In the genomic region with DNA sequence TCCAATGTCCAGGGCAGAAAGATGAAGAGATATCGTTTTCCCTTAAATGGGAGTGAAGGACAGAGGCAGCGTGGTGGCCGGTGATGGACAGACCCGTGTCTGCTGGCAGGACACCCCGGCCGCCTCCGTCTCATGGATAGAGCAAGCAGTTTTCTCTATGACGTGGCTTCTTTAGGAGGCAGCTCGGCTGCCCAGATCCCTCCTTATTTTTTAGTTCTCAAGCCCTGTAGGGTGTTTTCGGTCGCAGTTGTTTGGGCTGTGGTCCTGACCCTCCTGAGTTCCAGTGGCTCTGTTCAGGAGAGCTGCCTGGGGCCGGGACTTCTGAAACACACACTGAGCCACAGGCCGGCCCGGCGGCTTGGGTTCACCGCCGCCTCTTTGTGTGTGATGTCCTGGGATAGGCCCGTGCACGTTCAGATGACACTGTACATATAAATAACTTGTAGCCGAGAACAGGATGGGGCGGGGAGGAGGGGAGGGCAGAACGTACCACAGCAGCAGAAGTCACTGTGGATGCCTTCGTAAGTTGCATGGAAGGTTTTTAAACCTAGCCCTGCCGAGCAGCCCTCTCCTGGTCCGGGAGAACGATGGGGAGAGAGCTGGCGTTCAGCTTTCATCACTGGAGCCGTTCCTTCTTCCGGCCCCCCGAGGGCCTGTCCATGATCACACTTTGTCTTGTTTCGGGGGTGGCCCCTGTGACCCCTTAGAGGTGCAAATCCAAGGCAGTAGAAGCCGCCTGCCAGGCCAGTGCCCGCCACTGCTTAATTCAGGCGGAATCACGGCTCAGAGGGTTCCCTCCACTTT, we compare ENCODE assay signal across 8 cellular contexts.
A peak's percentile ranks its signal among the peaks of the same experiment; 100 is the strongest.
DNase-seq lines count a peak whose midpoint lies in the region; ATAC-seq and TF ChIP-seq lines count a peak whose summit lies in the region.

No MANE protein-coding gene starts in this region.

- H3K27me3 ChIP-seq in BLaER1 (no peaks in the 10 kb centered on the region), right lobe of liver (no peaks in the 10 kb centered on the region), stomach smooth muscle (ENCODE audit: control insufficient read depth in 1 of 2, insufficient read depth in 2 of 2, low read length in 2 of 2) (peaks cover 0 to 8% of the 10 kb centered on the region in 2 donors)

- H3K9me3 ChIP-seq in BLaER1 (no peaks in the 10 kb centered on the region), right lobe of liver (no peaks in the 10 kb centered on the region), stomach smooth muscle (ENCODE audit: control insufficient read depth in 2 of 2, low read length in 2 of 2) (no peaks in the 10 kb centered on the region)

- H3K27ac ChIP-seq in BLaER1, result peak overlapping the region; percentile 93
- H3K27ac ChIP-seq in right lobe of liver, result peak overlapping the region; percentile 78 to 91 (median 83)
- peak overlapping the region; percentile 53 for H3K27ac ChIP-seq in stomach smooth muscle (ENCODE audit: low read length)

- DNase-seq in RPMI7951 (ENCODE audit: low read depth), result peak; percentile 82
- DNase-seq in astrocyte of the spinal cord (ENCODE audit: low read depth, low spot score), result peak; percentile 57
- DNase-seq in right lobe of liver, result peak in 1 of 3 donors; percentile 43
- no peak for DNase-seq in hypothalamus (lab: John Stamatoyannopoulos, UW)

- WGBS in right lobe of liver (ENCODE audit: insufficient coverage, low coverage, low lambda C conversion rate, missing lambda C conversion rate), result 74% methylated on average over 15 of the region's 35 CpGs

- H3K4me2 ChIP-seq in BLaER1, result peak overlapping the region; percentile 92

- no peaks in the 10 kb centered on the region for H3K36me3 ChIP-seq in BLaER1
- H3K36me3 ChIP-seq in right lobe of liver, result no peaks in the 10 kb centered on the region
- H3K36me3 ChIP-seq in stomach smooth muscle (ENCODE audit: control insufficient read depth in 2 of 2, insufficient read depth in 2 of 2, low read length in 2 of 2), result no peaks in the 10 kb centered on the region

- peak overlapping the region; percentile 79 for H3K9ac ChIP-seq in BLaER1
- peak overlapping the region; percentile 21 to 33 for H3K9ac ChIP-seq in stomach smooth muscle (ENCODE audit: low read length in 2 of 2)

- no peaks in the 10 kb centered on the region for H4K20me1 ChIP-seq in BLaER1

- peak; percentile 26 for TF ChIP-seq POLR2A in right lobe of liver (IDR thresholded peaks at IDR 0.05)

- TF ChIP-seq CTCF in astrocyte of the spinal cord (IDR thresholded peaks at IDR 0.05; ENCODE audit: low read depth, low read length) (no peak), right lobe of liver (IDR thresholded peaks at IDR 0.05) (no peak)

- intact Hi-C loops in right lobe of liver (cut with DNase I), result no loop called here

- in situ Hi-C loops in astrocyte of the spinal cord (cut with HindIII; ENCODE audit: low sequenced_read_pairs), result no loop called here

- H3K4me1 ChIP-seq in BLaER1 (peaks cover 92% of the 10 kb centered on the region), right lobe of liver (no peaks in the 10 kb centered on the region), stomach smooth muscle (ENCODE audit: control insufficient read depth, insufficient read depth, low read length) (peaks cover 7% of the 10 kb centered on the region)

- H3K4me3 ChIP-seq in BLaER1, result peak overlapping the region; percentile 59
- no peak overlapping the region for H3K4me3 ChIP-seq in astrocyte of the spinal cord (ENCODE audit: low read depth, low read length)
- no peak overlapping the region for H3K4me3 ChIP-seq in right lobe of liver
- H3K4me3 ChIP-seq in stomach smooth muscle (ENCODE audit: low read length in 2 of 2), result peak overlapping the region in 1 of 2 donors; percentile 40

- ATAC-seq in GM21447 (IDR thresholded peaks at IDR 0.05; ENCODE audit: unreplicated experiment), result peak; percentile 48
- peak; percentile 51 to 63 (median 61) for ATAC-seq in right lobe of liver
- no peak for ATAC-seq in HG03097 (IDR thresholded peaks at IDR 0.05; ENCODE audit: low FRiP score, unreplicated experiment)

Comparison
In these comparisons a context has a peak if more than half of its experiments do, and no peak if none do; other contexts are left out.
1. DNase-seq: peak in RPMI7951 (single experiment) and astrocyte of the spinal cord (single experiment); none in hypothalamus (0 of 51).
2. Peak in every context shown above with its lines, with median percentiles within 50 percentile points of each other: H3K27ac ChIP-seq.